Comparison of ENCODE assay signal across 1 cellular context in the genomic region with DNA sequence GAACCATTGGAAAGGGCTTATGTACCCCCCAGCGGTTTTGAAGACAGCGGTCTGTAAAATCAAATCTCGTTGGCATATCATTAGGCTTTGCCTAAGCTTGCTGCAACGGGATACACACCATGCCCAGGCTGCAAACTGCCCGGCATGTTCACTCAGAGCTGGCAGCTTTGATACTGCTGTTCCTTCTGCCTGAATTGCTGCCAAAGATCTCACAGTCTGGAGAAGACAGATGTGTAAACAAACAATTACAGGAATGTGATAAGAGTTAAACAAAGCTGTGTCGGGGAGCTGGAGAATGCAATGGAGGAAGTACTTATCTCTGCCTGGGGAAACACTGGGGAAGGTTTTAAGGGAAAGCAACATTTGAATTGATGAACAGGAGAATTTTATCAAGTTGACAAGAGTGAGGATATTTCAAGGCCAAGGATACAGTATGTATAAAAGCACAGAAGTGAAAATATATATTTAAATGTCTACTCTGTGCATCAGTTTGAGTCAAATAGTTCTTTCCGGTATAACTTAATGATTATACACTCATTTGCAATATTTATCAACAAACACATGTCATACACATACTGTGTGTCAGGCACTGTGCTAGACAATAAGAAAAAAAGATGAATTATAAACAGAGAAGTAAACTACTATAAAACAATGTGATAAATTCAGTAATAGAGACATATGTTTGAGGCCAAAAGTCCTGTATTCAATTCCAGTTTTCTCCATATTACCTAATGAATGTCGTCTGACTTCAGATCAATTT.
TF ChIP-seq lines count a peak whose summit lies in the region.

No MANE protein-coding gene starts in this region.

TF ChIP-seq in K562, 482 proteins besides CTCF, POLR2A, EP300 and RAD21 (continues in another document):
- no peak for TF ChIP-seq SAP30 (IDR thresholded peaks at IDR 0.05; ENCODE audit: borderline replicate concordance, insufficient read depth, low read depth, low read length, poor library complexity, severe bottlenecking)
- TF ChIP-seq LARP7 (IDR thresholded peaks at IDR 0.05) = no peak
- no peak for TF ChIP-seq RFX5 (IDR thresholded peaks at IDR 0.05; ENCODE audit: low read depth, low read length)
- no peak for TF ChIP-seq ZNF174 (CRISPR knock-in tag; IDR thresholded peaks at IDR 0.05)
- TF ChIP-seq, protein P1, sequence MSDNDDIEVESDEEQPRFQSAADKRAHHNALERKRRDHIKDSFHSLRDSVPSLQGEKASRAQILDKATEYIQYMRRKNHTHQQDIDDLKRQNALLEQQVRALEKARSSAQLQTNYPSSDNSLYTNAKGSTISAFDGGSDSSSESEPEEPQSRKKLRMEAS (CRISPR knock-in tag; IDR thresholded peaks at IDR 0.05) = no peak
- no peak for TF ChIP-seq L3MBTL2 (IDR thresholded peaks at IDR 0.05)
- TF ChIP-seq ELF1 (tag; IDR thresholded peaks at IDR 0.05) = no peak
- peak; percentile 63; the same call in 1 of the 2 replicates for TF ChIP-seq CBFA2T2 (conservative IDR thresholded peaks at IDR 0.05)
- no peak for TF ChIP-seq ZNF347 (CRISPR knock-in tag; IDR thresholded peaks at IDR 0.05; ENCODE audit: low read depth)
- TF ChIP-seq TOE1 (IDR thresholded peaks at IDR 0.05; ENCODE audit: borderline replicate concordance) = no peak
- TF ChIP-seq TOE1 (CRISPR knock-in tag; IDR thresholded peaks at IDR 0.05; ENCODE audit: borderline replicate concordance, low read depth) = no peak
- TF ChIP-seq, protein P2, sequence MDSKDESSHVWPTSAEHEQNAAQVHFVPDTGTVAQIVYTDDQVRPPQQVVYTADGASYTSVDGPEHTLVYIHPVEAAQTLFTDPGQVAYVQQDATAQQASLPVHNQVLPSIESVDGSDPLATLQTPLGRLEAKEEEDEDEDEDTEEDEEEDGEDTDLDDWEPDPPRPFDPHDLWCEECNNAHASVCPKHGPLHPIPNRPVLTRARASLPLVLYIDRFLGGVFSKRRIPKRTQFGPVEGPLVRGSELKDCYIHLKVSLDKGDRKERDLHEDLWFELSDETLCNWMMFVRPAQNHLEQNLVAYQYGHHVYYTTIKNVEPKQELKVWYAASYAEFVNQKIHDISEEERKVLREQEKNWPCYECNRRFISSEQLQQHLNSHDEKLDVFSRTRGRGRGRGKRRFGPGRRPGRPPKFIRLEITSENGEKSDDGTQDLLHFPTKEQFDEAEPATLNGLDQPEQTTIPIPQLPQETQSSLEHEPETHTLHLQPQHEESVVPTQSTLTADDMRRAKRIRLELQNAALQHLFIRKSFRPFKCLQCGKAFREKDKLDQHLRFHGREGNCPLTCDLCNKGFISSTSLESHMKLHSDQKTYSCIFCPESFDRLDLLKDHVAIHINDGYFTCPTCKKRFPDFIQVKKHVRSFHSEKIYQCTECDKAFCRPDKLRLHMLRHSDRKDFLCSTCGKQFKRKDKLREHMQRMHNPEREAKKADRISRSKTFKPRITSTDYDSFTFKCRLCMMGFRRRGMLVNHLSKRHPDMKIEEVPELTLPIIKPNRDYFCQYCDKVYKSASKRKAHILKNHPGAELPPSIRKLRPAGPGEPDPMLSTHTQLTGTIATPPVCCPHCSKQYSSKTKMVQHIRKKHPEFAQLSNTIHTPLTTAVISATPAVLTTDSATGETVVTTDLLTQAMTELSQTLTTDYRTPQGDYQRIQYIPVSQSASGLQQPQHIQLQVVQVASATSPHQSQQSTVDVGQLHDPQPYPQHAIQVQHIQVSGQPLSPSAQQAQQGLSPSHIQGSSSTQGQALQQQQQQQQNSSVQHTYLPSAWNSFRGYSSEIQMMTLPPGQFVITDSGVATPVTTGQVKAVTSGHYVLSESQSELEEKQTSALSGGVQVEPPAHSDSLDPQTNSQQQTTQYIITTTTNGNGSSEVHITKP (IDR thresholded peaks at IDR 0.05; ENCODE audit: partially characterized antibody) = no peak
- TF ChIP-seq MTA2 (IDR thresholded peaks at IDR 0.05; ENCODE audit: low read depth) = peak; percentile 55
- TF ChIP-seq, protein P3, sequence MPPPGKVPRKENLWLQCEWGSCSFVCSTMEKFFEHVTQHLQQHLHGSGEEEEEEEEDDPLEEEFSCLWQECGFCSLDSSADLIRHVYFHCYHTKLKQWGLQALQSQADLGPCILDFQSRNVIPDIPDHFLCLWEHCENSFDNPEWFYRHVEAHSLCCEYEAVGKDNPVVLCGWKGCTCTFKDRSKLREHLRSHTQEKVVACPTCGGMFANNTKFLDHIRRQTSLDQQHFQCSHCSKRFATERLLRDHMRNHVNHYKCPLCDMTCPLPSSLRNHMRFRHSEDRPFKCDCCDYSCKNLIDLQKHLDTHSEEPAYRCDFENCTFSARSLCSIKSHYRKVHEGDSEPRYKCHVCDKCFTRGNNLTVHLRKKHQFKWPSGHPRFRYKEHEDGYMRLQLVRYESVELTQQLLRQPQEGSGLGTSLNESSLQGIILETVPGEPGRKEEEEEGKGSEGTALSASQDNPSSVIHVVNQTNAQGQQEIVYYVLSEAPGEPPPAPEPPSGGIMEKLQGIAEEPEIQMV (tag; conservative IDR thresholded peaks at IDR 0.05; ENCODE audit: low read depth) = no peak
- TF ChIP-seq, protein P4, sequence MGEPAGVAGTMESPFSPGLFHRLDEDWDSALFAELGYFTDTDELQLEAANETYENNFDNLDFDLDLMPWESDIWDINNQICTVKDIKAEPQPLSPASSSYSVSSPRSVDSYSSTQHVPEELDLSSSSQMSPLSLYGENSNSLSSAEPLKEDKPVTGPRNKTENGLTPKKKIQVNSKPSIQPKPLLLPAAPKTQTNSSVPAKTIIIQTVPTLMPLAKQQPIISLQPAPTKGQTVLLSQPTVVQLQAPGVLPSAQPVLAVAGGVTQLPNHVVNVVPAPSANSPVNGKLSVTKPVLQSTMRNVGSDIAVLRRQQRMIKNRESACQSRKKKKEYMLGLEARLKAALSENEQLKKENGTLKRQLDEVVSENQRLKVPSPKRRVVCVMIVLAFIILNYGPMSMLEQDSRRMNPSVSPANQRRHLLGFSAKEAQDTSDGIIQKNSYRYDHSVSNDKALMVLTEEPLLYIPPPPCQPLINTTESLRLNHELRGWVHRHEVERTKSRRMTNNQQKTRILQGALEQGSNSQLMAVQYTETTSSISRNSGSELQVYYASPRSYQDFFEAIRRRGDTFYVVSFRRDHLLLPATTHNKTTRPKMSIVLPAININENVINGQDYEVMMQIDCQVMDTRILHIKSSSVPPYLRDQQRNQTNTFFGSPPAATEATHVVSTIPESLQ (CRISPR knock-in tag; IDR thresholded peaks at IDR 0.05) = no peak
- TF ChIP-seq, protein P5, sequence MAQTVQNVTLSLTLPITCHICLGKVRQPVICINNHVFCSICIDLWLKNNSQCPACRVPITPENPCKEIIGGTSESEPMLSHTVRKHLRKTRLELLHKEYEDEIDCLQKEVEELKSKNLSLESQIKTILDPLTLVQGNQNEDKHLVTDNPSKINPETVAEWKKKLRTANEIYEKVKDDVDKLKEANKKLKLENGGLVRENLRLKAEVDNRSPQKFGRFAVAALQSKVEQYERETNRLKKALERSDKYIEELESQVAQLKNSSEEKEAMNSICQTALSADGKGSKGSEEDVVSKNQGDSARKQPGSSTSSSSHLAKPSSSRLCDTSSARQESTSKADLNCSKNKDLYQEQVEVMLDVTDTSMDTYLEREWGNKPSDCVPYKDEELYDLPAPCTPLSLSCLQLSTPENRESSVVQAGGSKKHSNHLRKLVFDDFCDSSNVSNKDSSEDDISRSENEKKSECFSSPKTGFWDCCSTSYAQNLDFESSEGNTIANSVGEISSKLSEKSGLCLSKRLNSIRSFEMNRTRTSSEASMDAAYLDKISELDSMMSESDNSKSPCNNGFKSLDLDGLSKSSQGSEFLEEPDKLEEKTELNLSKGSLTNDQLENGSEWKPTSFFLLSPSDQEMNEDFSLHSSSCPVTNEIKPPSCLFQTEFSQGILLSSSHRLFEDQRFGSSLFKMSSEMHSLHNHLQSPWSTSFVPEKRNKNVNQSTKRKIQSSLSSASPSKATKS (CRISPR knock-in tag; IDR thresholded peaks at IDR 0.05) = no peak
- TF ChIP-seq PCBP2 (IDR thresholded peaks at IDR 0.05; ENCODE audit: low read depth, low read length, poor library complexity, severe bottlenecking) = no peak
- TF ChIP-seq BCOR (IDR thresholded peaks at IDR 0.05) = no peak
- TF ChIP-seq, protein P6, sequence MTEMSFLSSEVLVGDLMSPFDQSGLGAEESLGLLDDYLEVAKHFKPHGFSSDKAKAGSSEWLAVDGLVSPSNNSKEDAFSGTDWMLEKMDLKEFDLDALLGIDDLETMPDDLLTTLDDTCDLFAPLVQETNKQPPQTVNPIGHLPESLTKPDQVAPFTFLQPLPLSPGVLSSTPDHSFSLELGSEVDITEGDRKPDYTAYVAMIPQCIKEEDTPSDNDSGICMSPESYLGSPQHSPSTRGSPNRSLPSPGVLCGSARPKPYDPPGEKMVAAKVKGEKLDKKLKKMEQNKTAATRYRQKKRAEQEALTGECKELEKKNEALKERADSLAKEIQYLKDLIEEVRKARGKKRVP (CRISPR knock-in tag; IDR thresholded peaks at IDR 0.05) = no peak
- peak in 1 of 2 experiments; percentile 26; a peak in 1 of 4 replicates for TF ChIP-seq TBL1XR1 (IDR thresholded peaks at IDR 0.05; ENCODE audit: low read length in 2 of 2)
- TF ChIP-seq ASH1L (IDR thresholded peaks at IDR 0.05; ENCODE audit: borderline replicate concordance, low read depth, partially characterized antibody) = peak; percentile 4
- TF ChIP-seq HDAC1 (IDR thresholded peaks at IDR 0.05) = peak in 1 of 2 experiments; percentile 48; a peak in 2 of 4 replicates
- TF ChIP-seq NR2C1 (IDR thresholded peaks at IDR 0.05) = no peak
- TF ChIP-seq NR2C1 (tag; IDR thresholded peaks at IDR 0.05) = no peak
- peak; percentile 65 for TF ChIP-seq TAL1 (IDR thresholded peaks at IDR 0.05)
- TF ChIP-seq ZNF224 (CRISPR knock-in tag; IDR thresholded peaks at IDR 0.05) = no peak
- peak; percentile 55; the same call in 1 of the 2 replicates for TF ChIP-seq POLR2H (tag; IDR thresholded peaks at IDR 0.05; ENCODE audit: low read depth)
- TF ChIP-seq, protein P7, sequence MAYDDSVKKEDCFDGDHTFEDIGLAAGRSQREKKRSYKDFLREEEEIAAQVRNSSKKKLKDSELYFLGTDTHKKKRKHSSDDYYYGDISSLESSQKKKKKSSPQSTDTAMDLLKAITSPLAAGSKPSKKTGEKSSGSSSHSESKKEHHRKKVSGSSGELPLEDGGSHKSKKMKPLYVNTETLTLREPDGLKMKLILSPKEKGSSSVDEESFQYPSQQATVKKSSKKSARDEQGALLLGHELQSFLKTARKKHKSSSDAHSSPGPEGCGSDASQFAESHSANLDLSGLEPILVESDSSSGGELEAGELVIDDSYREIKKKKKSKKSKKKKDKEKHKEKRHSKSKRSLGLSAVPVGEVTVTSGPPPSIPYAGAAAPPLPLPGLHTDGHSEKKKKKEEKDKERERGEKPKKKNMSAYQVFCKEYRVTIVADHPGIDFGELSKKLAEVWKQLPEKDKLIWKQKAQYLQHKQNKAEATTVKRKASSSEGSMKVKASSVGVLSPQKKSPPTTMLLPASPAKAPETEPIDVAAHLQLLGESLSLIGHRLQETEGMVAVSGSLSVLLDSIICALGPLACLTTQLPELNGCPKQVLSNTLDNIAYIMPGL (CRISPR knock-in tag; IDR thresholded peaks at IDR 0.05) = no peak
- TF ChIP-seq KDM1A (IDR thresholded peaks at IDR 0.05) = peak; percentile 67 to 76; a peak in 3 of 4 replicates
- TF ChIP-seq SIRT6 (IDR thresholded peaks at IDR 0.05; ENCODE audit: low read depth, low read length) = no peak
- TF ChIP-seq MCM3 (IDR thresholded peaks at IDR 0.05) = no peak
- no peak for TF ChIP-seq MAFF (IDR thresholded peaks at IDR 0.05; ENCODE audit: low read length)
- TF ChIP-seq, protein P8, sequence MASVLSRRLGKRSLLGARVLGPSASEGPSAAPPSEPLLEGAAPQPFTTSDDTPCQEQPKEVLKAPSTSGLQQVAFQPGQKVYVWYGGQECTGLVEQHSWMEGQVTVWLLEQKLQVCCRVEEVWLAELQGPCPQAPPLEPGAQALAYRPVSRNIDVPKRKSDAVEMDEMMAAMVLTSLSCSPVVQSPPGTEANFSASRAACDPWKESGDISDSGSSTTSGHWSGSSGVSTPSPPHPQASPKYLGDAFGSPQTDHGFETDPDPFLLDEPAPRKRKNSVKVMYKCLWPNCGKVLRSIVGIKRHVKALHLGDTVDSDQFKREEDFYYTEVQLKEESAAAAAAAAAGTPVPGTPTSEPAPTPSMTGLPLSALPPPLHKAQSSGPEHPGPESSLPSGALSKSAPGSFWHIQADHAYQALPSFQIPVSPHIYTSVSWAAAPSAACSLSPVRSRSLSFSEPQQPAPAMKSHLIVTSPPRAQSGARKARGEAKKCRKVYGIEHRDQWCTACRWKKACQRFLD (CRISPR knock-in tag; IDR thresholded peaks at IDR 0.05) = no peak
- peak; percentile 28 to 45; a peak in 2 of 4 replicates for TF ChIP-seq FOXK2 (conservative IDR thresholded peaks at IDR 0.05 in 1 of 2, IDR thresholded peaks at IDR 0.05 in 1 of 2; ENCODE audit: low read depth in 2 of 2)
- no peak for TF ChIP-seq ZNF24 (IDR thresholded peaks at IDR 0.05)
- TF ChIP-seq, protein P9, sequence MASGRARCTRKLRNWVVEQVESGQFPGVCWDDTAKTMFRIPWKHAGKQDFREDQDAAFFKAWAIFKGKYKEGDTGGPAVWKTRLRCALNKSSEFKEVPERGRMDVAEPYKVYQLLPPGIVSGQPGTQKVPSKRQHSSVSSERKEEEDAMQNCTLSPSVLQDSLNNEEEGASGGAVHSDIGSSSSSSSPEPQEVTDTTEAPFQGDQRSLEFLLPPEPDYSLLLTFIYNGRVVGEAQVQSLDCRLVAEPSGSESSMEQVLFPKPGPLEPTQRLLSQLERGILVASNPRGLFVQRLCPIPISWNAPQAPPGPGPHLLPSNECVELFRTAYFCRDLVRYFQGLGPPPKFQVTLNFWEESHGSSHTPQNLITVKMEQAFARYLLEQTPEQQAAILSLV (tag; IDR thresholded peaks at IDR 0.05) = no peak
- no peak for TF ChIP-seq BACH1 (tag; IDR thresholded peaks at IDR 0.05)
- TF ChIP-seq TEAD4 (IDR thresholded peaks at IDR 0.05; ENCODE audit: low read length) = peak; percentile 76
- TF ChIP-seq TEAD4 (CRISPR knock-in tag; IDR thresholded peaks at IDR 0.05; ENCODE audit: borderline replicate concordance) = no peak
- TF ChIP-seq YY1 (IDR thresholded peaks at IDR 0.05; ENCODE audit: borderline replicate concordance in 1 of 3, control insufficient read depth in 1 of 3, extremely low read depth in 1 of 3, insufficient read depth in 3 of 3, insufficient read length in 1 of 3, insufficient replicate concordance in 2 of 3, low read depth in 1 of 3, low read length in 2 of 3) = no peak
- TF ChIP-seq, protein P10, sequence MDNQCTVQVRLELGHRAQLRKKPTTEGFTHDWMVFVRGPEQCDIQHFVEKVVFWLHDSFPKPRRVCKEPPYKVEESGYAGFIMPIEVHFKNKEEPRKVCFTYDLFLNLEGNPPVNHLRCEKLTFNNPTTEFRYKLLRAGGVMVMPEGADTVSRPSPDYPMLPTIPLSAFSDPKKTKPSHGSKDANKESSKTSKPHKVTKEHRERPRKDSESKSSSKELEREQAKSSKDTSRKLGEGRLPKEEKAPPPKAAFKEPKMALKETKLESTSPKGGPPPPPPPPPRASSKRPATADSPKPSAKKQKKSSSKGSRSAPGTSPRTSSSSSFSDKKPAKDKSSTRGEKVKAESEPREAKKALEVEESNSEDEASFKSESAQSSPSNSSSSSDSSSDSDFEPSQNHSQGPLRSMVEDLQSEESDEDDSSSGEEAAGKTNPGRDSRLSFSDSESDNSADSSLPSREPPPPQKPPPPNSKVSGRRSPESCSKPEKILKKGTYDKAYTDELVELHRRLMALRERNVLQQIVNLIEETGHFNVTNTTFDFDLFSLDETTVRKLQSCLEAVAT (IDR thresholded peaks at IDR 0.05) = no peak
- no peak for TF ChIP-seq STAT5A (IDR thresholded peaks at IDR 0.05; ENCODE audit: borderline replicate concordance, low read length)
- no peak for TF ChIP-seq ZSCAN32 (CRISPR knock-in tag; IDR thresholded peaks at IDR 0.05)
- TF ChIP-seq POLR2B (IDR thresholded peaks at IDR 0.05; ENCODE audit: low read depth, partially characterized antibody) = no peak
- TF ChIP-seq NBN (IDR thresholded peaks at IDR 0.05; ENCODE audit: low read depth) = no peak; the same call in 1 of the 2 replicates
- peak; percentile 74; the same call in 1 of the 2 replicates for TF ChIP-seq FOXA1 (IDR thresholded peaks at IDR 0.05; ENCODE audit: borderline replicate concordance)
- no peak for TF ChIP-seq NELFE (IDR thresholded peaks at IDR 0.05; ENCODE audit: insufficient read depth, insufficient read length)
- peak; percentile 95 for TF ChIP-seq MEIS2 (IDR thresholded peaks at IDR 0.05; ENCODE audit: partially characterized antibody)
